In the genomic region with DNA sequence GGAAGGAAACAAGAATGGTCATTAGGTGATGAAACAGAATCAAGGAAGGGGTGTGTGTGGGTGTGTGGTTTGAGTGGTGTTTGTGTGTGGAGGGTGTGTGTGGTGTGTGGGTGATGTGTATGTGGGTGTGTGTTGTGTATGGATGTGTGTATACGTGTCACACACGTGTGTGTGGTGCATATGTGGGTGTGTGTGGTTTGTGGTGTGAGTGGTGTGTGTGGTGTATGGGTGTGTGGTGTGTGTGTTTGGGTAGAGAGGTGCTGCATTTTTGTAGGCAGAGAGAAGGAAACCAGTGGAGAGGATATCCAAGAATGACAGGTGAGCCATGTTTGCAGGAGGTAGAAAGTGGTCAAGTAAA, we compare ENCODE assay signal across 9 cellular contexts.
DNase-seq lines count a peak whose midpoint lies in the region; ATAC-seq and TF ChIP-seq lines count a peak whose summit lies in the region.
"Had no signal": no experiment of that assay in that cellular context is flagged by ENCODE, and none has a peak within 500 bp of the region (broad histone marks: within the 10 kb centered on the region; RNA-seq: fewer than 3 reads in every experiment).

No MANE protein-coding gene starts in this region.

- DNase-seq in GF-D8 (lab: John Stamatoyannopoulos, UW) (peak; percentile 80), OCI-M1 (lab: John Stamatoyannopoulos, UW) (peak; percentile 57), choroid plexus epithelial cell (ENCODE audit: low read depth) (peak; percentile 3), retinal pigment epithelial cell (ENCODE audit: low read depth) (no peak), GM10266 (ENCODE audit: extremely low spot score) (no peak), GDM1 (lab: John Stamatoyannopoulos, UW) (no peak), DMS79 treated with DMSO at 0.1 percent for 48 hours (lab: John Stamatoyannopoulos, UW) (no peak)
- DNase-seq: left ventricle myocardium superior had no signal

- TF ChIP-seq CTCF in choroid plexus epithelial cell (conservative IDR thresholded peaks at IDR 0.05; ENCODE audit: low read depth, low read length) (no peak), retinal pigment epithelial cell (conservative IDR thresholded peaks at IDR 0.05; ENCODE audit: low read depth, low read length) (no peak), GM10266 (IDR thresholded peaks at IDR 0.05; ENCODE audit: control insufficient read depth, insufficient read depth, low read depth, missing control alignments) (no peak)

- peak overlapping the region; percentile 99 for H3K4me3 ChIP-seq in choroid plexus epithelial cell (ENCODE audit: low read depth, low read length)
- peak overlapping the region; percentile 94 for H3K4me3 ChIP-seq in retinal pigment epithelial cell (ENCODE audit: low read length)

- ATAC-seq in HG02571 (IDR thresholded peaks at IDR 0.05; ENCODE audit: unreplicated experiment): no peak

Comparison
In these comparisons a context has a peak if more than half of its experiments do, and no peak if none do; other contexts are left out.
1. DNase-seq: peak in GF-D8 (single experiment), OCI-M1 (single experiment) and choroid plexus epithelial cell (single experiment); none in retinal pigment epithelial cell (single experiment), GM10266 (single experiment), GDM1 (single experiment) and DMS79 treated with DMSO at 0.1 percent for 48 hours (single experiment).